In genomic region chr14:51828017-51828797, GRCh38 we compare ENCODE assay signal across 8 cellular contexts. TPM values are rescaled to one million over a fixed set of nuclear protein-coding genes. Genes with fewer than 3 reads are reported as not detected.
A peak's percentile ranks its signal among the peaks of the same experiment; 100 is the strongest.
DNase-seq lines count a peak whose midpoint lies in the region; ATAC-seq and TF ChIP-seq lines count a peak whose summit lies in the region.

No MANE protein-coding gene starts in this region.

- POLR2A ChIA-PET in MCF 10A (lab: Yijun Ruan, JAX), result interaction anchor here (1.1 kb wide), 1 partner anchor 16 kb away, joined by 4 read pairs; no protein-coding TSS in a partner anchor

- TF ChIP-seq EP300 in stomach (IDR thresholded peaks at IDR 0.05), result no peak

- no peak overlapping the region for H3K4me3 Mint-ChIP-seq in MCF 10A (ENCODE audit: unreplicated experiment)

- TF ChIP-seq CTCF in MCF 10A (IDR thresholded peaks at IDR 0.05; ENCODE audit: unreplicated experiment), result no peak
- no peak for TF ChIP-seq CTCF in breast epithelium (IDR thresholded peaks at IDR 0.05)
- no peak for TF ChIP-seq CTCF in left lung (IDR thresholded peaks at IDR 0.05)
- TF ChIP-seq CTCF in stomach (IDR thresholded peaks at IDR 0.05), result no peak

- H3K4me1 ChIP-seq in breast epithelium (no peaks in the 10 kb centered on the region), left lung (peaks cover 0 to 11% of the 10 kb centered on the region in 2 donors), stomach (peaks cover 0 to 12% (median 1%) of the 10 kb centered on the region in 4 donors)

- BruUV-seq in MCF 10A (replicated peaks; lab: Mats Ljungman, UMichigan), result no TSS peak

- H3K27me3 Mint-ChIP-seq in MCF 10A (ENCODE audit: insufficient read depth, unreplicated experiment), result no peaks in the 10 kb centered on the region

- H3K27ac Mint-ChIP-seq in MCF 10A (ENCODE audit: low read depth, unreplicated experiment), result no peak overlapping the region

- H3K27me3 ChIP-seq in breast epithelium (no peaks in the 10 kb centered on the region), left lung (no peaks in the 10 kb centered on the region), stomach (no peaks in the 10 kb centered on the region)

- TF ChIP-seq POLR2A in breast epithelium (IDR thresholded peaks at IDR 0.05) (no peak), stomach (IDR thresholded peaks at IDR 0.05) (no peak)

- no peaks in the 10 kb centered on the region for H3K9me3 Mint-ChIP-seq in MCF 10A (ENCODE audit: unreplicated experiment)

- H3K9me3 ChIP-seq in breast epithelium (peaks cover 0 to 4% of the 10 kb centered on the region in 2 donors), left lung (peaks cover 0 to 8% of the 10 kb centered on the region in 2 donors), stomach (peaks cover 0 to 9% (median 6%) of the 10 kb centered on the region in 4 donors)

- intact Hi-C loops in MCF 10A (cut with micrococcal nuclease), result loop anchor here (2.0 kb wide), 1 partner anchor 151 kb away; no protein-coding TSS in a partner anchor
- intact Hi-C loops in breast epithelium (cut with DNase I; ENCODE audit: low total_unique reads), result loop anchor here (1.0 kb wide), 1 partner anchor 27 kb away; no protein-coding TSS in a partner anchor
- intact Hi-C loops in left lung (cut with DNase I), result no loop called here
- intact Hi-C loops in stomach (cut with DNase I; ENCODE audit: low total_unique reads), result no loop called here

- no peak overlapping the region for H3K27ac ChIP-seq in breast epithelium
- H3K27ac ChIP-seq in left lung, result no peak overlapping the region
- H3K27ac ChIP-seq in stomach, result no peak overlapping the region

- no peaks in the 10 kb centered on the region for H3K36me3 ChIP-seq in breast epithelium
- no peaks in the 10 kb centered on the region for H3K36me3 ChIP-seq in left lung
- no peaks in the 10 kb centered on the region for H3K36me3 ChIP-seq in stomach

- 40 to 64% (median 42%) methylated on average over 8 of the region's 8 CpGs for WGBS in stomach, 5 donors

- peaks cover 6% of the 10 kb centered on the region for H3K4me1 Mint-ChIP-seq in MCF 10A (ENCODE audit: insufficient read depth, unreplicated experiment)

- CTCF ChIA-PET in MCF 10A (lab: Yijun Ruan, JAX), result interaction anchor here (0.7 to 2.8 kb wide), 8 partner anchors 8 to 632 kb away, joined by 3 to 17 read pairs (median 3); no protein-coding TSS in a partner anchor

- H3K4me3 ChIP-seq in breast epithelium (no peak overlapping the region), left lung (no peak overlapping the region), stomach (no peak overlapping the region)

- peak; percentile 71 for ATAC-seq in HG03066 (IDR thresholded peaks at IDR 0.05; ENCODE audit: low read depth, unreplicated experiment)
- peak; percentile 65 for ATAC-seq in left lung

- DNase-seq in MCF 10A (ENCODE audit: unreplicated experiment) (peak; percentile 72), breast epithelium (ENCODE audit: low spot score in 2 of 2) (no peak), SIG-M5 treated with dmso at 0.1 percent for 504 hours (lab: John Stamatoyannopoulos, UW; ENCODE audit: unreplicated experiment) (peak; percentile 34), left lung (peak; percentile 52 to 87), stomach (peak; percentile 34), pons (ENCODE audit: low spot score) (no peak)
- peak; percentile 55 for DNase-seq in activated effector memory CD4-positive, alpha-beta T cell treated with Interleukin-2 at 50 U/mL for 16 hours

- no peaks in the 10 kb centered on the region for H3K36me3 Mint-ChIP-seq in MCF 10A (ENCODE audit: insufficient read depth, unreplicated experiment)

RNA-seq across cellular contexts. Expression of gene GNG2, which starts 32.2 kb away (rescaled TPM):
- 0.28 and 0.64 TPM in 2 replicates for total RNA-seq in MCF 10A (2022)
- total RNA-seq in breast epithelium, result 100 to 1,000 TPM in 1 of 3 donors, 10 to 100 TPM in 2; 12.1 to 106 (median 15.1) TPM
- 10 to 100 TPM; 24.3 to 41.5 TPM for total RNA-seq in left lung
- total RNA-seq in stomach, result 10 to 100 TPM in 2 of 5 donors, 1 to 10 TPM in 2, under 1 TPM in 1; 0.58 to 23.3 (median 4.0) TPM
- 10 to 100 TPM in 2 of 3 donors, 1 to 10 TPM in 1; 3.7 to 21.8 (median 14.4) TPM for polyA plus RNA-seq in stomach

Comparison
In these comparisons a context has a peak if more than half of its experiments do, and no peak if none do; other contexts are left out.
1. DNase-seq: peak in MCF 10A (single experiment), SIG-M5 treated with dmso at 0.1 percent for 504 hours (single experiment), activated effector memory CD4-positive, alpha-beta T cell treated with Interleukin-2 at 50 U/mL for 16 hours (single experiment), left lung (2 of 2) and stomach (single experiment); none in breast epithelium (0 of 2) and pons (single experiment).
2. intact Hi-C loops: an anchor here in MCF 10A (2.0 kb wide) and breast epithelium (1.0 kb wide); none called in left lung and stomach.